ENCODE assay signal across 8 cellular contexts in the genomic region with DNA sequence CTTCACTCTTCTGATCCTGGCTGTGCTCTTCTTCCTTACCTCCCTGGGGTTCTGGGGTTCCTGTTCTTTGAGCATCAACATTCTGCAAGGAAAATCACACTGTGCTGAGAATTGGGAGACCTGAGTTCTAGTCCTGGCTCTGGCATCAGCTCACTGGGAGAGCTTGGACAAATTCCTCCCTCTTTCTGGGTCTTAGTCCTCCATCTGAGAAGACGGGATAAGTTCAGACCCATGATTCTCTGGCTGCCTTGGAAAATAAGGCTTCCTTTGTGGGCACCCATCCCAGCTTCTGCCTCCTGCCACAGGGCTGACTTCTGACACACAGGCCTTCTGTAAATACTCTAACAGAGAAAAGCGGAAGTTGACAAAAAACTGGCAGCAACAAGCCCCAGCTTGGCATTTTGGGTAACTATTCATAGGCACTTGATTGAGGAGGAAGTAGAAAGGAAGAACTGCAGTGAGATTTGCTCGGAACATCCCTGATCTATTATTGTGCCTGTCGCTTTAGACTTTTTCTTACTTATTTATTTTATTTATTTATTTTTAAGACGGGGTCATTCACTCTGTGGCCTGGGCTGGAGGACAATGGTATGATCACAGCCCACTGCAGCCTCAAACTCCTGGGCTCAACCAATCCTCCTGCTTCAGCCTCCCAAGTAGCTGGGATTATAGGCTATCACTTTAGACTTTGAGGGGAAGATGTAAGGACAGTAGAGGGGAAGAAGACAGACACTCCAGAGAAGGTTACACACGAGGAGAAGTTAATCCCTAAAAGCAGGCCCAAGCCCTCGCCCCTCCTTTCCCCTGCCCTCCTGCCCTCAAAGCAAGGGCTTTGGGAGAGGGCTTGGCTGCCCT. TPM values are rescaled to one million over a fixed set of nuclear protein-coding genes. Genes with fewer than 3 reads are reported as not detected.
DNase-seq lines count a peak whose midpoint lies in the region; ATAC-seq and TF ChIP-seq lines count a peak whose summit lies in the region.

No MANE protein-coding gene starts in this region.

- peak overlapping the region; percentile 73 to 99 (median 89) for H3K4me2 ChIP-seq in BLaER1 treated with 17β-estradiol and CSF1 and Interleukin-3, amounts not matched to agents 10 nM and 100 nM

- ATAC-seq in GM19351 (IDR thresholded peaks at IDR 0.05; ENCODE audit: unreplicated experiment) (peak; percentile 73), GM19035 (IDR thresholded peaks at IDR 0.05; ENCODE audit: unreplicated experiment) (no peak)
- peak; percentile 72 for ATAC-seq in activated CD8-positive, alpha-beta T cell treated with anti-CD3 and anti-CD28 coated beads, Interleukin-2, amount 10 ng/mL, durations not matched to agents 7 days and 5 days

- no peaks in the 10 kb centered on the region for H3K27me3 Mint-ChIP-seq in activated CD8-positive, alpha-beta T cell treated with anti-CD3 and anti-CD28 coated beads, Interleukin-2, amount 10 ng/mL, durations not matched to agents 7 days and 5 days (ENCODE audit: low read depth)

- CTCF ChIA-PET in activated CD8-positive, alpha-beta T cell treated with anti-CD3 and anti-CD28 coated beads, Interleukin-2, amount 10 ng/mL, durations not matched to agents 7 days and 5 days (lab: Charles Lee): interaction anchor here (1.0 to 3.0 kb wide), 11 partner anchors 9 to 198 kb away, joined by 3 to 34 read pairs (median 4); partner anchors contain the start of gene SNRPG

- H3K27me3 ChIP-seq in BLaER1 treated with 17β-estradiol and CSF1 and Interleukin-3, amounts not matched to agents 10 nM and 100 nM: no peaks in the 10 kb centered on the region

- no peaks in the 10 kb centered on the region for H4K20me1 ChIP-seq in BLaER1 treated with 17β-estradiol and CSF1 and Interleukin-3, amounts not matched to agents 10 nM and 100 nM

- H3K9me3 ChIP-seq in BLaER1 treated with 17β-estradiol and CSF1 and Interleukin-3, amounts not matched to agents 10 nM and 100 nM (replicated peaks in 1 of 11): no peaks in the 10 kb centered on the region

- peaks cover 4% of the 10 kb centered on the region for H3K9me3 Mint-ChIP-seq in activated CD8-positive, alpha-beta T cell treated with anti-CD3 and anti-CD28 coated beads, Interleukin-2, amount 10 ng/mL, durations not matched to agents 7 days and 5 days (ENCODE audit: insufficient read depth)

- H3K4me3 ChIP-seq in BLaER1 treated with 17β-estradiol and CSF1 and Interleukin-3, amounts not matched to agents 10 nM and 100 nM: peak overlapping the region; percentile 21 to 62 (median 44); a peak in 19 of 20 replicates
- H3K4me3 ChIP-seq in LNCaP clone FGC (ENCODE audit: low read depth, low read length) (no peak overlapping the region), fibroblast of mammary gland (ENCODE audit: control insufficient read depth, low read depth, low read length) (no peak overlapping the region)

- peak overlapping the region; percentile 73 to 94 (median 91) for H3K27ac ChIP-seq in BLaER1 treated with 17β-estradiol and CSF1 and Interleukin-3, amounts not matched to agents 10 nM and 100 nM

- peaks cover 46 to 81% (median 60%) of the 10 kb centered on the region in 10 experiments for H3K4me1 ChIP-seq in BLaER1 treated with 17β-estradiol and CSF1 and Interleukin-3, amounts not matched to agents 10 nM and 100 nM

- H3K4me3 Mint-ChIP-seq in activated CD8-positive, alpha-beta T cell treated with anti-CD3 and anti-CD28 coated beads, Interleukin-2, amount 10 ng/mL, durations not matched to agents 7 days and 5 days: peak overlapping the region; percentile 70

- H3K9ac ChIP-seq in BLaER1 treated with 17β-estradiol and CSF1 and Interleukin-3, amounts not matched to agents 10 nM and 100 nM: peak overlapping the region; percentile 73 to 89 (median 80)

- POLR2A ChIA-PET in activated CD8-positive, alpha-beta T cell treated with anti-CD3 and anti-CD28 coated beads, Interleukin-2, amount 10 ng/mL, durations not matched to agents 7 days and 5 days (lab: Charles Lee): interaction anchor here (0.6 to 3.4 kb wide), 17 partner anchors 8 to 1132 kb away, joined by 3 to 42 read pairs (median 7); partner anchors contain the start of genes MXD1, PAIP2B and PCBP1

- peak; percentile 70 for DNase-seq in LNCaP clone FGC (ENCODE audit: low read depth)
- peak; percentile 74 for DNase-seq in activated CD8-positive, alpha-beta T cell treated with anti-CD3 and anti-CD28 coated beads, Interleukin-2, amount 10 ng/mL, durations not matched to agents 7 days and 5 days
- peak; percentile 50 for DNase-seq in fibroblast of mammary gland (ENCODE audit: low read depth)
- DNase-seq in occipital lobe (lab: John Stamatoyannopoulos, UW): peak; percentile 43
- no peak for DNase-seq in DMS79 treated with DMSO at 0.1 percent for 48 hours (lab: John Stamatoyannopoulos, UW)

- H3K4me1 Mint-ChIP-seq in activated CD8-positive, alpha-beta T cell treated with anti-CD3 and anti-CD28 coated beads, Interleukin-2, amount 10 ng/mL, durations not matched to agents 7 days and 5 days (ENCODE audit: low read depth): peaks cover 55% of the 10 kb centered on the region

- H3K27ac Mint-ChIP-seq in activated CD8-positive, alpha-beta T cell treated with anti-CD3 and anti-CD28 coated beads, Interleukin-2, amount 10 ng/mL, durations not matched to agents 7 days and 5 days: peak overlapping the region; percentile 84

- H3K36me3 Mint-ChIP-seq in activated CD8-positive, alpha-beta T cell treated with anti-CD3 and anti-CD28 coated beads, Interleukin-2, amount 10 ng/mL, durations not matched to agents 7 days and 5 days (ENCODE audit: low read depth): peaks cover 19% of the 10 kb centered on the region

- H3K36me3 ChIP-seq in BLaER1 treated with 17β-estradiol and CSF1 and Interleukin-3, amounts not matched to agents 10 nM and 100 nM: peaks cover 0 to 5% (median 0%) of the 10 kb centered on the region in 11 experiments; a peak in 3 of 22 replicates

- TF ChIP-seq CTCF in LNCaP clone FGC (IDR thresholded peaks at IDR 0.05; ENCODE audit: control insufficient read depth, extremely low read depth, insufficient read depth): no peak
- no peak for TF ChIP-seq CTCF in fibroblast of mammary gland (conservative IDR thresholded peaks at IDR 0.05; ENCODE audit: control insufficient read depth, insufficient read depth, low read depth, low read length)

RNA-seq across cellular contexts. Expression of gene PCBP1, which starts 7.9 kb away (rescaled TPM):
- 100 to 1,000 TPM; 516 to 518 TPM for total RNA-seq in activated CD8-positive, alpha-beta T cell treated with anti-CD3 and anti-CD28 coated beads, Interleukin-2, amount 10 ng/mL, durations not matched to agents 7 days and 5 days
- 22.0 TPM for total RNA-seq in occipital lobe

Comparison
In these comparisons a context has a peak if more than half of its experiments do, and no peak if none do; other contexts are left out.
1. H3K4me3 ChIP-seq: peak in BLaER1 treated with 17β-estradiol and CSF1 and Interleukin-3, amounts not matched to agents 10 nM and 100 nM (10 of 10); none in LNCaP clone FGC (single experiment) and fibroblast of mammary gland (single experiment).
2. RNA of gene PCBP1, which starts 7.9 kb away (total RNA-seq): 516 to 518 TPM in activated CD8-positive, alpha-beta T cell treated with anti-CD3 and anti-CD28 coated beads, Interleukin-2, amount 10 ng/mL, durations not matched to agents 7 days and 5 days; 22.0 TPM in occipital lobe (single experiment); every median in the first group is over 10 times any median in the second.